Comparison of ENCODE assay signal across 8 cellular contexts in the genomic region with DNA sequence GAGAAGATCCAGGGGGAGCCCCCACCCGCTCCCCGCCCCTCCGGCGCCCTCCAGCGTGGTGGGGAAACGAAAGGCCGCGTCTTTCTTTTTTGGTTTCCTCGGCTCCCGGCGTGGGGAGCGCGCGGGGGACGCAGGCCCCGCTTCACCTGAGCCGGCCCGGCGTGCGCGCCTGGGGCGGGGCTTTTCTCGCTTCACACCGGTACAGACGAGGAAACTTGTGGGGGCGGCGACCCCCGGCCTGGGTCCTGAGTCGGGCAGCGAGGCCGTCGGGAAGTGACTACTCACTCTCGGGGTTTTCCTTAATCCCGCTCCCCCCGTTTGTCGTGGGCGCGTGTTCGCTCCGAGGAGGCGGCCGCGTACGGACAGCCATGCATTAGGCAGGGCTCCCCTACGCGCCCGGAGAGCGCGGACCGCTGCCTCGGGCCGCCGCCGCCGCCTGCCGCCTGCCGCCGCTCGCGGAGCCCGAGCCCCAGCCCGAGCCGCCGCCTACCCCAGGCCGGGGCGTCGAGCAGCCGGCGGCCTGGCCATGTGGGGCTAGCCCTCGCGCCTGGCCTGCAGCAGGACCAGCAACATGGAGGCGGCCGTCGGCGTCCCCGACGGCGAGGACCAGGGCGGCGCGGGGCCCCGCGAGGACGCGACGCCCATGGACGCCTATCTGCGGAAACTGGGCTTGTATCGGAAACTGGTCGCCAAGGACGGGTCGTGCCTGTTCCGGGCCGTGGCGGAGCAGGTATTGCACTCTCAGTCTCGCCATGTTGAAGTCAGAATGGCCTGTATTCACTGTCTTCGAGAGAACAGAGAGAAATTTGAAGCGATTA. TPM values are rescaled to one million over a fixed set of nuclear protein-coding genes. Genes with fewer than 3 reads are reported as not detected.
A peak's percentile ranks its signal among the peaks of the same experiment; 100 is the strongest.
DNase-seq lines count a peak whose midpoint lies in the region; ATAC-seq and TF ChIP-seq lines count a peak whose summit lies in the region.
"Not testable (repeated sequence)": the region's sequence is repeated elsewhere in the genome, so short reads cannot be mapped to it uniquely, and the experiment has no call there.

No MANE protein-coding gene starts in this region.

- ATAC-seq in CD8-positive, alpha-beta T cell = peak; percentile 76
- peak; percentile 67 for ATAC-seq in GM21825 (IDR thresholded peaks at IDR 0.05; ENCODE audit: unreplicated experiment)
- ATAC-seq in right cardiac atrium = peak; percentile 54 to 59

- TF ChIP-seq POLR2A in breast epithelium (IDR thresholded peaks at IDR 0.05) = not testable (repeated sequence)

- H3K36me3 ChIP-seq in CD8-positive, alpha-beta T cell (ENCODE audit: insufficient read depth, low read length); breast epithelium: not testable (repeated sequence)

- 64% methylated on average over 98 of the region's 98 CpGs for WGBS in right cardiac atrium

- DNase-seq in CD8-positive, alpha-beta T cell = peak in 3 of 7 experiments; percentile 2 to 30 (median 28)
- peak; percentile 33 for DNase-seq in activated CD4-positive, CD25-positive, alpha-beta regulatory T cell treated with anti-CD3 and anti-CD28 coated beads, Interleukin-2, amount 50 U/mL, for 72 hours
- DNase-seq in activated T-cell treated with anti-CD3 and anti-CD28 coated beads, Interleukin-2, amount 50 U/mL, for 48 hours = peak; percentile 50 to 58
- DNase-seq in breast epithelium (ENCODE audit: low spot score in 2 of 2); skeletal muscle cell (ENCODE audit: low read depth): not testable (repeated sequence)
- peak; percentile 11 to 54 (median 53) for DNase-seq in right cardiac atrium
- peak; percentile 9 for DNase-seq in stimulated activated CD8-positive, alpha-beta memory T cell treated with anti-CD3 and anti-CD28 coated beads, Interleukin-7, amount 100 ng/mL, for 24 hours (ENCODE audit: low read depth)

- intact Hi-C loops in CD8-positive, alpha-beta T cell (cut with DNase I, micrococcal nuclease) = loop anchor here in 1 of 2 experiments (5.0 kb wide), 1 partner anchor 33 kb away; the partner anchor contains the start of gene PARP11
- intact Hi-C loops in breast epithelium (cut with DNase I; ENCODE audit: low total_unique reads); right cardiac atrium (cut with DNase I): not testable (repeated sequence)

- peak overlapping the region; percentile 68 for H3K27ac Mint-ChIP-seq in CD8-positive, alpha-beta T cell

- not testable (repeated sequence) for H3K27ac ChIP-seq in CD8-positive, alpha-beta T cell (ENCODE audit: low read depth, low read length); breast epithelium; right cardiac atrium (ENCODE audit: low read length)

- not testable (repeated sequence) for H3K27me3 ChIP-seq in CD8-positive, alpha-beta T cell (ENCODE audit: insufficient read depth, low read length); breast epithelium; right cardiac atrium (ENCODE audit: control insufficient read depth, insufficient read depth)

- POLR2A ChIA-PET in CD8-positive, alpha-beta T cell (lab: Charles Lee) = interaction anchor here (0.7 kb wide), 1 partner anchor 33 kb away, joined by 3 read pairs; no protein-coding TSS in a partner anchor

- CTCF ChIA-PET in CD8-positive, alpha-beta T cell (lab: Charles Lee) = interaction anchor here (0.7 kb wide), 1 partner anchor 47 kb away, joined by 3 read pairs; no protein-coding TSS in a partner anchor

- peak overlapping the region; percentile 75 for H3K4me3 Mint-ChIP-seq in CD8-positive, alpha-beta T cell

- not testable (repeated sequence) for TF ChIP-seq CTCF in CD8-positive, alpha-beta T cell (IDR thresholded peaks at IDR 0.05); breast epithelium (IDR thresholded peaks at IDR 0.05)

- not testable (repeated sequence) for H3K9me3 ChIP-seq in CD8-positive, alpha-beta T cell (ENCODE audit: low read length); breast epithelium; right cardiac atrium (ENCODE audit: control insufficient read depth, low read length)

- peaks cover 55% of the 10 kb centered on the region for H3K4me1 Mint-ChIP-seq in CD8-positive, alpha-beta T cell (ENCODE audit: low read depth)

- H3K9me3 Mint-ChIP-seq in CD8-positive, alpha-beta T cell = not testable (repeated sequence)

- H3K4me3 ChIP-seq in CD8-positive, alpha-beta T cell (ENCODE audit: low read depth, low read length); right cardiac atrium (ENCODE audit: low read length): not testable (repeated sequence)
- H3K4me3 ChIP-seq in breast epithelium = peak overlapping the region in 2 of 3 donors; percentile 11 to 46
- peak overlapping the region; percentile 21 for H3K4me3 ChIP-seq in skeletal muscle cell (ENCODE audit: low read depth, low read length)

- H3K27me3 Mint-ChIP-seq in CD8-positive, alpha-beta T cell (ENCODE audit: low read depth) = not testable (repeated sequence)

- peaks cover 48% of the 10 kb centered on the region for H3K36me3 Mint-ChIP-seq in CD8-positive, alpha-beta T cell

- not testable (repeated sequence) for H3K4me1 ChIP-seq in CD8-positive, alpha-beta T cell (ENCODE audit: insufficient read depth, low read length); breast epithelium; right cardiac atrium (ENCODE audit: control insufficient read depth, insufficient read depth, low read length)

RNA-seq across cellular contexts. Expression of gene PARP11, which starts 34.3 kb away (rescaled TPM):
- total RNA-seq in CD8-positive, alpha-beta T cell = 10 to 100 TPM; 11.5 to 11.8 TPM
- total RNA-seq in breast epithelium = 10 to 100 TPM in 1 of 3 donors, 1 to 10 TPM in 2; 6.2 to 12.3 (median 7.5) TPM
- total RNA-seq in right cardiac atrium = 1 to 10 TPM; 5.7 to 8.6 (median 6.6) TPM
- 2.2 TPM for polyA plus RNA-seq in right cardiac atrium
